Comparison of ENCODE assay signal across 8 cellular contexts in genomic region chr2:27428978-27429541, GRCh38. TPM values are rescaled to one million over a fixed set of nuclear protein-coding genes. Genes with fewer than 3 reads are reported as not detected.
DNase-seq lines count a peak whose midpoint lies in the region; ATAC-seq and TF ChIP-seq lines count a peak whose summit lies in the region.

No MANE protein-coding gene starts in this region.

- ATAC-seq in GM18858 (IDR thresholded peaks at IDR 0.05; ENCODE audit: unreplicated experiment) (peak; percentile 55), HG03064 (IDR thresholded peaks at IDR 0.05; ENCODE audit: low read depth, unreplicated experiment) (peak; percentile 68)

- H3K4me3 ChIP-seq in AG10803 (ENCODE audit: low read length) = peak overlapping the region; percentile 85
- H3K4me3 ChIP-seq in ectodermal cell (ENCODE audit: insufficient read depth, low read depth, low read length) = peak overlapping the region; percentile 94

- no peaks in the 10 kb centered on the region for H3K27me3 ChIP-seq in ectodermal cell (ENCODE audit: control insufficient read depth, insufficient read depth, low read length, poor library complexity, severe bottlenecking)

- no peaks in the 10 kb centered on the region for H3K9me3 ChIP-seq in ectodermal cell (ENCODE audit: control insufficient read depth, low read length)

- TF ChIP-seq CTCF in AG10803 (conservative IDR thresholded peaks at IDR 0.05; ENCODE audit: low read length) = no peak

- peaks cover 10% of the 10 kb centered on the region for H3K36me3 ChIP-seq in ectodermal cell (ENCODE audit: control insufficient read depth, insufficient read depth, low read length)

- H3K27ac ChIP-seq in ectodermal cell (ENCODE audit: insufficient read depth, low read depth, low read length, poor library complexity, severe bottlenecking) = peak overlapping the region; percentile 91

- peaks cover 8% of the 10 kb centered on the region for H3K4me1 ChIP-seq in ectodermal cell (ENCODE audit: control insufficient read depth, insufficient read depth, low read length)

- 0 to 1% methylated on average over 51 of the region's 51 CpGs for WGBS in ectodermal cell, 2 experiments

- peak; percentile 84 for DNase-seq in AG10803 (ENCODE audit: low read depth)
- peak; percentile 76 for DNase-seq in NCI-H510A treated with DMSO at 0.1 percent for 48 hours (lab: John Stamatoyannopoulos, UW)
- peak; percentile 27 to 39 for DNase-seq in activated CD4-positive, alpha-beta T cell treated with anti-CD3 and anti-CD28 coated beads, Interleukin-2, amount 50 U/mL, for 4 hours
- DNase-seq in lung microvascular endothelial cell (ENCODE audit: low read depth in 2 of 2) = peak; percentile 90 to 91
- DNase-seq in stimulated activated CD4-positive, alpha-beta T cell treated with anti-CD3 and anti-CD28 coated beads, TNF-alpha, amount 100 ng/mL, for 24 hours (ENCODE audit: low read depth in 3 of 3) = peak; percentile 31 to 75 (median 46)

RNA-seq across cellular contexts. Expression of gene NRBP1, which starts 0.6 kb away (rescaled TPM):
- 170 TPM for polyA plus RNA-seq in ectodermal cell (2013, experiment 1 of 4)
- 177 TPM for polyA plus RNA-seq in ectodermal cell (2013, experiment 2 of 4)
- 113 TPM for polyA plus RNA-seq in ectodermal cell (2013, experiment 3 of 4)
- polyA plus RNA-seq in ectodermal cell (2013, experiment 4 of 4) = 131 TPM
- total RNA-seq in lung microvascular endothelial cell = 71.9 and 79.0 TPM in 2 replicates

RNA-seq across cellular contexts. Expression of gene KRTCAP3, which starts 13.1 kb away (rescaled TPM):
- polyA plus RNA-seq in ectodermal cell (2013, experiment 1 of 4) = 8.4 TPM
- polyA plus RNA-seq in ectodermal cell (2013, experiment 2 of 4) = 10.5 TPM
- polyA plus RNA-seq in ectodermal cell (2013, experiment 3 of 4) = 10.8 TPM
- 10.7 TPM for polyA plus RNA-seq in ectodermal cell (2013, experiment 4 of 4)
- not detected in 2 replicates for total RNA-seq in lung microvascular endothelial cell

RNA-seq across cellular contexts. Expression of gene PPM1G, which starts 19.7 kb away (rescaled TPM):
- 144 TPM for polyA plus RNA-seq in ectodermal cell (2013, experiment 1 of 4)
- polyA plus RNA-seq in ectodermal cell (2013, experiment 2 of 4) = 138 TPM
- polyA plus RNA-seq in ectodermal cell (2013, experiment 3 of 4) = 111 TPM
- 120 TPM for polyA plus RNA-seq in ectodermal cell (2013, experiment 4 of 4)
- total RNA-seq in lung microvascular endothelial cell = 74.8 and 78.8 TPM in 2 replicates

RNA-seq across cellular contexts. Expression of gene ZNF513, which starts 48.5 kb away (rescaled TPM):
- polyA plus RNA-seq in ectodermal cell (2013, experiment 1 of 4) = 30.7 TPM
- polyA plus RNA-seq in ectodermal cell (2013, experiment 2 of 4) = 34.7 TPM
- 27.8 TPM for polyA plus RNA-seq in ectodermal cell (2013, experiment 3 of 4)
- polyA plus RNA-seq in ectodermal cell (2013, experiment 4 of 4) = 30.9 TPM
- total RNA-seq in lung microvascular endothelial cell = 4.8 and 7.1 TPM in 2 replicates

RNA-seq across cellular contexts. Expression of gene SNX17, which starts 58.6 kb away (rescaled TPM):
- 83.8 TPM for polyA plus RNA-seq in ectodermal cell (2013, experiment 1 of 4)
- 92.4 TPM for polyA plus RNA-seq in ectodermal cell (2013, experiment 2 of 4)
- polyA plus RNA-seq in ectodermal cell (2013, experiment 3 of 4) = 65.9 TPM
- polyA plus RNA-seq in ectodermal cell (2013, experiment 4 of 4) = 75.7 TPM
- total RNA-seq in lung microvascular endothelial cell = 97.9 and 106 TPM in 2 replicates

Comparison
In these comparisons a context has a peak if more than half of its experiments do, and no peak if none do; other contexts are left out.
1. Peak in every context shown above with its lines: DNase-seq, ATAC-seq, H3K4me3 ChIP-seq and H3K27ac ChIP-seq.
2. DNase-seq: peak in every context shown above with its lines; median percentile 90 in lung microvascular endothelial cell; 84 in AG10803; 76 in NCI-H510A treated with DMSO at 0.1 percent for 48 hours; 46 in stimulated activated CD4-positive, alpha-beta T cell treated with anti-CD3 and anti-CD28 coated beads, TNF-alpha, amount 100 ng/mL, for 24 hours; 33 in activated CD4-positive, alpha-beta T cell treated with anti-CD3 and anti-CD28 coated beads, Interleukin-2, amount 50 U/mL, for 4 hours.